In the genomic region with DNA sequence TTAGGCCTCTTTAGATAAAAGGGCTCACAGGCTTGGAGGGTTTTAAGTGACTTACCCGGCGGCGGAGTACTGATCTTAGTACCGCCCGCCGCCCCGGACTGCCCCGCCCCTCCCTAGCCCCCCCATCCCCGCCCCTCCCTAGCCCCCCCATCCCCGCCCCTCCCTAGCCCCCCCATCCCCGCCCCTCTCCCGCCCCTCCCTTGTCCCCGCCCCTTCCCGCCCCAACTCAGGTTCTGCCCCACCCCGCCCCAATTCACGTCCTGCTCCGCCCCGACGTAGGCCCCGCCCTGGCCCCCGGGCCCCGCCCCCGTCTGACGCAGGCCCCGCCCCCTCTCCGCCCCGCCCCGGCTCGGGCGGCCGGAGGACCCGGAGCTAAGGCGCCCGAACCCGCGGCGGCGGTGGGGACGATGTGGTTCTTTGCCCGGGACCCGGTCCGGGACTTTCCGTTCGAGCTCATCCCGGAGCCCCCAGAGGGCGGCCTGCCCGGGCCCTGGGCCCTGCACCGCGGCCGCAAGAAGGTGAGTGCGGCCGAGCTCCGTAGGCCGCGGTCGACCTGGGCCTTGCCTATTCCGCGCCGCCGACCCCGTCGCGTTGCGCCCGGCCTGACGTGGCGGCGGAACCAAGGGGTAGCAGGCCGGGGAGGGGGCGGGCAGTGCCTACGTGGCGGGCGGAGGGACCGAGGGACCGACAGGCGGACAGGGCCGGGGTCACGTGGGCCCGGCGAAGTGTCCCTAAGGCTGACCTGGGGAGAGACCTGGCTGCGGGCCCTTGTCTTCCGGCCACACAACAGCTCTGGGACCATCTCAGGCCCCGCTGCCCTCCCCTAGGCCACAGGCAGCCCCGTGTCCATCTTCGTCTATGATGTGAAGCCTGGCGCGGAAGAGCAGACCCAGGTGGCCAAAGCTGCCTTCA, we compare ENCODE assay signal across 9 cellular contexts. TPM values are rescaled to one million over a fixed set of nuclear protein-coding genes. Genes with fewer than 3 reads are reported as not detected.
DNase-seq lines count a peak whose midpoint lies in the region; ATAC-seq, FAIRE-seq and TF ChIP-seq lines count a peak whose summit lies in the region.
"Had no signal": no experiment of that assay in that cellular context is flagged by ENCODE, and none has a peak within 500 bp of the region (broad histone marks: within the 10 kb centered on the region; RNA-seq: fewer than 3 reads in every experiment).

Gene SCYL1 (plus strand): TSS at position 337 of the 912 bp plus-strand sequence. CDS start 71 bp downstream, at position 408.

- H3K4me1 ChIP-seq in Karpas-422 (ENCODE audit: low read length) (peaks cover 24% of the 10 kb centered on the region), astrocyte (ENCODE audit: insufficient read depth, low read length) (peaks cover 14% of the 10 kb centered on the region), aorta (ENCODE audit: control insufficient read depth in 1 of 2, insufficient read depth in 2 of 2, low read length in 2 of 2) (no peaks in the 10 kb centered on the region)

- peaks cover 7% of the 10 kb centered on the region; the same call in 1 of the 2 replicates for H3K36me3 ChIP-seq in Karpas-422 (ENCODE audit: insufficient read depth, low read length)
- peaks cover 5% of the 10 kb centered on the region for H3K36me3 ChIP-seq in astrocyte (ENCODE audit: insufficient read depth, low read length)
- H3K36me3 ChIP-seq in aorta (ENCODE audit: control insufficient read depth in 1 of 2, insufficient read depth in 2 of 2, low read length in 1 of 2) = no peaks in the 10 kb centered on the region

- H3K27me3 ChIP-seq in Karpas-422 (ENCODE audit: low read length) (no peaks in the 10 kb centered on the region), astrocyte (ENCODE audit: insufficient read depth, low read length) (no peaks in the 10 kb centered on the region), aorta (ENCODE audit: control insufficient read depth in 1 of 2, insufficient read depth in 2 of 2, low read length in 1 of 2) (no peaks in the 10 kb centered on the region)

- peaks cover 11% of the 10 kb centered on the region for H3K36me3 Mint-ChIP-seq in astrocyte (ENCODE audit: low read depth, unreplicated experiment)

- H3K27ac ChIP-seq in C4-2B (peak within 1 kb of the TSS; percentile 98), Karpas-422 (ENCODE audit: low read length) (no peak within 1 kb of the TSS), astrocyte (ENCODE audit: low read depth, low read length) (peak within 1 kb of the TSS; percentile 83), aorta (ENCODE audit: low read depth in 1 of 2, low read length in 2 of 2) (peak within 1 kb of the TSS in 1 of 2 donors; percentile 78)

- H3K9me3 ChIP-seq in Karpas-422 (ENCODE audit: low read length) = no peaks in the 10 kb centered on the region
- no peaks in the 10 kb centered on the region for H3K9me3 ChIP-seq in astrocyte (ENCODE audit: insufficient read depth, low read depth, low read length)
- H3K9me3 ChIP-seq in aorta (ENCODE audit: control insufficient read depth, low read length) = no peaks in the 10 kb centered on the region

- peaks cover 5% of the 10 kb centered on the region for H3K9me3 Mint-ChIP-seq in astrocyte (ENCODE audit: unreplicated experiment)

- H3K4me2 ChIP-seq in Karpas-422 (ENCODE audit: low read depth, low read length, poor library complexity, severe bottlenecking) = peak within 1 kb of the TSS; percentile 69
- H3K4me2 ChIP-seq in astrocyte (ENCODE audit: low read length) = peak within 1 kb of the TSS; percentile 98

- H3K4me3 Mint-ChIP-seq in astrocyte (ENCODE audit: unreplicated experiment) = peak within 1 kb of the TSS; percentile 88

- intact Hi-C loops in aorta (cut with DNase I) = no loop called here

- H3K9ac ChIP-seq in Karpas-422 (ENCODE audit: low read length) (peak within 1 kb of the TSS; percentile 86), astrocyte (ENCODE audit: low read length) (peak within 1 kb of the TSS; percentile 95)

- no peaks in the 10 kb centered on the region for H3K9me2 ChIP-seq in Karpas-422 (replicated peaks; ENCODE audit: insufficient read depth, low read length)

- peaks cover 22% of the 10 kb centered on the region for H3K79me2 ChIP-seq in Karpas-422 (ENCODE audit: low read length)
- peaks cover 39% of the 10 kb centered on the region for H3K79me2 ChIP-seq in astrocyte (ENCODE audit: insufficient read depth, low read length)

- ATAC-seq in GM19397 (IDR thresholded peaks at IDR 0.05; ENCODE audit: unreplicated experiment) (peak; percentile 59), aorta (ENCODE audit: low FRiP score) (peak; percentile 93)

- H4K20me1 ChIP-seq in Karpas-422 (ENCODE audit: insufficient read depth, low read depth, low read length) (0 out of 2 replicates have a peak, but pooled peaks cover 6% of the 10 kb centered on the region), astrocyte (ENCODE audit: insufficient read depth, low read length) (peaks cover 41% of the 10 kb centered on the region)

- 0 to 1% methylated on average over 46 to 84 of the region's 87 CpGs for WGBS in aorta, 2 donors

- peaks cover 28% of the 10 kb centered on the region for H3K4me1 Mint-ChIP-seq in astrocyte (ENCODE audit: low read depth, unreplicated experiment)

- no peak for TF ChIP-seq CTCF in C4-2B (conservative IDR thresholded peaks at IDR 0.05)
- no peak for TF ChIP-seq CTCF in astrocyte (IDR thresholded peaks at IDR 0.05; ENCODE audit: insufficient read depth, low read depth, low read length)

- H2AFZ ChIP-seq in Karpas-422 (ENCODE audit: low read length) (peak within 1 kb of the TSS; percentile 56; the same call in 1 of the 2 replicates), astrocyte (ENCODE audit: low read depth, low read length) (peak within 1 kb of the TSS; percentile 59)

- no peaks in the 10 kb centered on the region for H3K27me3 Mint-ChIP-seq in astrocyte (ENCODE audit: low read depth, unreplicated experiment)

- DNase-seq in Karpas-422 (peak; percentile 89), T-helper 9 cell (peak; percentile 85), astrocyte (ENCODE audit: low read depth) (peak; percentile 41), hepatic stellate cell (ENCODE audit: low spot score) (peak; percentile 82), retina (peak; percentile 79), aorta (peak; percentile 79 to 94)

- H3K27ac Mint-ChIP-seq in astrocyte (ENCODE audit: unreplicated experiment) = peak within 1 kb of the TSS; percentile 92

- H3K4me3 ChIP-seq in Karpas-422 (ENCODE audit: low read length) = peak within 1 kb of the TSS; percentile 92
- H3K4me3 ChIP-seq in astrocyte (ENCODE audit: insufficient read depth, low read depth, low read length) = peak within 1 kb of the TSS; percentile 73
- H3K4me3 ChIP-seq in aorta (ENCODE audit: low read length in 2 of 2) = peak within 1 kb of the TSS; percentile 78 to 95

- no peak for FAIRE-seq in astrocyte (lab: Jason Lieb, UNC)
- FAIRE-seq: colon had no signal

RNA-seq across cellular contexts. Expression of gene SCYL1, which starts in this region (rescaled TPM):
- total RNA-seq in Karpas-422 (2014; rRNA removed; shearing (Covaris generic); ENCODE audit: low replicate concordance) = 39.1 and 79.0 TPM in 2 replicates
- total RNA-seq in astrocyte (106 and 128 TPM in 2 replicates), aorta (10 to 100 TPM; 74.0 to 74.4 TPM)
- polyA plus RNA-seq in aorta = 10 to 100 TPM; 31.3 to 98.9 TPM
